24 cellular contexts compared by ENCODE assay signal in the genomic region with DNA sequence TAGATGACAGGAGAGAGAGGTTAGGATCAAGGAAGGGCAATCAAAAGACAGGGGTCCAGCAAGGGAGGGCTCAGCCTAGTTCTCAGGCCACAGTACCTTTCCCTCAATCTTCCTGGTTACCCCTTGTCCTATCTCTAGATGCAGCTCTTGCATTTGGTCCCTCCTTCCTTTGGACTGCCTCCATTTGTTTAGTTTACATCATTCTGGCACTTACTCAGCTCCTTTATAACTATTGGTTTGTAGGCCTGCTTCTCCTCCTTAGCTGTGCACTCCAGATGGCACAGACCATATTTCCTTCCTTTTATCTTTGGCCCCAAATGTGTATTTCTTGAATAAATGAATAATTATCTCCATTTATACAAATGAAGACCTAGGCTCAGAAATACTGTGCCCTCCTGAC.
DNase-seq lines count a peak whose midpoint lies in the region; ATAC-seq and TF ChIP-seq lines count a peak whose summit lies in the region.
"Had no signal": no experiment of that assay in that cellular context is flagged by ENCODE, and none has a peak within 500 bp of the region (broad histone marks: within the 10 kb centered on the region; RNA-seq: fewer than 3 reads in every experiment).

No MANE protein-coding gene starts in this region.

- H3K9me3 ChIP-seq in RWPE2 (ENCODE audit: severe bottlenecking): no peaks in the 10 kb centered on the region
- H3K9me3 ChIP-seq: MG63, Peyer's patch, SJSA1 had no signal

- no peaks in the 10 kb centered on the region for H3K4me1 Mint-ChIP-seq in activated naive CD8-positive, alpha-beta T cell treated with anti-CD3 and anti-CD28 coated beads for 36 hours
- H3K4me1 Mint-ChIP-seq: CD8-positive, alpha-beta memory T cell had no signal

- H3K27me3 ChIP-seq in RWPE2 (ENCODE audit: insufficient read depth, poor library complexity, severe bottlenecking) (no peaks in the 10 kb centered on the region), foreskin keratinocyte (no peaks in the 10 kb centered on the region)
- H3K27me3 ChIP-seq: MG63, Peyer's patch, SJSA1 had no signal

- H3K27ac ChIP-seq in RWPE2 (ENCODE audit: poor library complexity, severe bottlenecking): peak overlapping the region; percentile 56
- H3K27ac ChIP-seq in foreskin keratinocyte: peak overlapping the region; percentile 58
- H3K27ac ChIP-seq: C4-2B, Peyer's patch, SJSA1 had no signal

- H3K9me3 Mint-ChIP-seq in activated naive CD8-positive, alpha-beta T cell treated with anti-CD3 and anti-CD28 coated beads for 36 hours: no peaks in the 10 kb centered on the region
- H3K9me3 Mint-ChIP-seq: CD8-positive, alpha-beta memory T cell; HFFc6 had no signal

- H3K4me3 Mint-ChIP-seq in activated naive CD8-positive, alpha-beta T cell treated with anti-CD3 and anti-CD28 coated beads for 36 hours: no peak overlapping the region
- H3K4me3 Mint-ChIP-seq: CD8-positive, alpha-beta memory T cell; H9; HFFc6 had no signal

- DNase-seq in NCI-H2171 treated with DMSO at 0.1 percent for 48 hours (lab: John Stamatoyannopoulos, UW) (peak; percentile 60), NCI-H2171 (lab: John Stamatoyannopoulos, UW) (no peak), RWPE2 (ENCODE audit: low spot score) (no peak), foreskin keratinocyte (no peak), NCI-H774 (lab: John Stamatoyannopoulos, UW) (no peak), RPMI8226 (no peak)
- no peak for DNase-seq in activated naive CD8-positive, alpha-beta T cell treated with anti-CD3 and anti-CD28 coated beads for 36 hours
- DNase-seq: 8988T; AML-193; Calu3; CD8-positive, alpha-beta memory T cell; DMS53; H9; HFFc6; Kasumi-1; MG63; NCI-H1694 treated with DMSO at 0.1 percent for 48 hours; NCI-H510A; NCI-H748 treated with DMSO at 0.1 percent for 48 hours; Peyer's patch had no signal

- no peaks in the 10 kb centered on the region for H3K36me3 ChIP-seq in RWPE2 (ENCODE audit: low read depth)
- H3K36me3 ChIP-seq: MG63, Peyer's patch, SJSA1 had no signal

- H3K4me3 ChIP-seq in RWPE2 (ENCODE audit: severe bottlenecking): no peak overlapping the region
- H3K4me3 ChIP-seq: MG63, Peyer's patch, SJSA1 had no signal

- H3K36me3 Mint-ChIP-seq in activated naive CD8-positive, alpha-beta T cell treated with anti-CD3 and anti-CD28 coated beads for 36 hours: no peaks in the 10 kb centered on the region
- H3K36me3 Mint-ChIP-seq: CD8-positive, alpha-beta memory T cell had no signal

- ATAC-seq in RWPE2 (ENCODE audit: low read depth): no peak
- no peak for ATAC-seq in foreskin keratinocyte
- no peak for ATAC-seq in GM18907 (IDR thresholded peaks at IDR 0.05; ENCODE audit: unreplicated experiment)
- ATAC-seq: Right ventricle myocardium inferior had no signal

- H3K4me1 ChIP-seq in RWPE2 (ENCODE audit: insufficient read depth, poor library complexity, severe bottlenecking) (peaks cover 50% of the 10 kb centered on the region), foreskin keratinocyte (peaks cover 61% of the 10 kb centered on the region)
- H3K4me1 ChIP-seq: Peyer's patch, SJSA1 had no signal

- no peak overlapping the region for H3K27ac Mint-ChIP-seq in activated naive CD8-positive, alpha-beta T cell treated with anti-CD3 and anti-CD28 coated beads for 36 hours
- H3K27ac Mint-ChIP-seq: CD8-positive, alpha-beta memory T cell; H9; HFFc6 had no signal

- no peaks in the 10 kb centered on the region for H3K27me3 Mint-ChIP-seq in activated naive CD8-positive, alpha-beta T cell treated with anti-CD3 and anti-CD28 coated beads for 36 hours

- TF ChIP-seq CTCF in RWPE2 (IDR thresholded peaks at IDR 0.05; ENCODE audit: poor library complexity, severe bottlenecking) (no peak), foreskin keratinocyte (conservative IDR thresholded peaks at IDR 0.05) (no peak)
